ENCODE assay signal across 8 cellular contexts in the genomic region with DNA sequence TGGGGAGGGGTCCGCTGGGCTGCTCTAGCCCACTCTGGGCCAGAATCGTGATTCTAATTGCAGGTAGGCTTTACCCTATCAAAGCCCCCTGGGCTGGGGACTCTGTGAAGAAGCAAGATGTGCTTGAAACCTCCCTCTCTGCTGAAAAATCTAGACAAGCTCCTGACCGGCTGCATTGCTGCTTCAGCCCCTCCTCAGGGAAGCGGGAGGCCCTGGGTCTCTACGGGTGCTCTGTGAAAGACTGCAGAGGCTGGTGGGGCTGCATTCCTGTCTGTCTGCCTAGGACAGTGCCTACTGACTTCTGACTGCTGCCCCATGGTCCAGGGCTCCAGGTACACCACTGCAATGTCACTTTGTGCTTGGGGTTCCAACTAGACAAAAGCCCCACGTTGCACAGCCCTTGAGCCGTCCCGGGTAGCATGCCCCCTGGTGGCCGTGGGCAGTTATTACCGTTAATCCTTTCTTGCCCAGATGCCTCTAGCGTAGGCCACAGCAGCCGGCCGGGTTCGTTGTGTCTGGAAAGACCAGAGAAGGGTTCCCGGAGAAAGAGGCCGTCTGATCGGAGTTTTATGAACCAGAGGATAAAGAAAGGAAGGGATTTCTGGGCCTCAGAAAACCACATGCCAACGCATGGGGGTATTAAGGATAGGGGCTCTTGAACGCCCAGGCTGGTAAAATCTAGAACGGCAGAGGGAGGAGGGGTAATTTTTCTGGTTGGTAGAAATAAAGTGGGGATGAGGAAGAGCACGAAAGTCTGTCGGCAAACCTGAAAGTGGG. TPM values are rescaled to one million over a fixed set of nuclear protein-coding genes. Genes with fewer than 3 reads are reported as not detected.
A peak's percentile ranks its signal among the peaks of the same experiment; 100 is the strongest.
DNase-seq lines count a peak whose midpoint lies in the region; ATAC-seq, FAIRE-seq and TF ChIP-seq lines count a peak whose summit lies in the region.

No MANE protein-coding gene starts in this region.

- no peaks in the 10 kb centered on the region for H3K9me2 ChIP-seq in Karpas-422 (replicated peaks; ENCODE audit: insufficient read depth, low read length)

- in situ Hi-C loops in K562 (cut with MboI): no loop called here

- H3K9me3 ChIP-seq in CD4-positive, alpha-beta memory T cell (ENCODE audit: control insufficient read depth in 1 of 2, low read length in 2 of 2): no peaks in the 10 kb centered on the region
- H3K9me3 ChIP-seq in Karpas-422 (ENCODE audit: low read length): no peaks in the 10 kb centered on the region
- no peaks in the 10 kb centered on the region for H3K9me3 ChIP-seq in K562 (replicated peaks; ENCODE audit: control insufficient read depth, insufficient read depth, low read depth, low read length)
- H3K9me3 ChIP-seq in liver (ENCODE audit: control insufficient read depth in 4 of 4, low read length in 3 of 4): no peaks in the 10 kb centered on the region

- H3K4me2 ChIP-seq in Karpas-422 (ENCODE audit: low read depth, low read length, poor library complexity, severe bottlenecking) (no peak overlapping the region), K562 (ENCODE audit: insufficient read depth, low read length) (no peak overlapping the region; the same call in 1 of the 2 replicates)

- peak; percentile 91 for FAIRE-seq in K562 (lab: Jason Lieb, UNC)

- no peak overlapping the region for H3K27ac Mint-ChIP-seq in CD4-positive, alpha-beta memory T cell
- H3K27ac Mint-ChIP-seq in T-helper 2 cell treated with Interferon-gamma antibody and Interleukin-4, amounts not matched to agents 5 μg/mL and 100 μg/mL, for 36 hours: no peak overlapping the region

- no peaks in the 10 kb centered on the region for H3K27me3 ChIP-seq in CD4-positive, alpha-beta memory T cell (ENCODE audit: insufficient read depth, low read length)
- H3K27me3 ChIP-seq in Karpas-422 (ENCODE audit: low read length) (no peaks in the 10 kb centered on the region), K562 (ENCODE audit: control insufficient read depth in 2 of 2, insufficient read depth in 2 of 2, low read length in 2 of 2) (peaks cover 0 to 23% of the 10 kb centered on the region in 2 experiments; a peak in 2 of 5 replicates), liver (ENCODE audit: control insufficient read depth in 4 of 4, insufficient read depth in 4 of 4, low read length in 3 of 4) (no peaks in the 10 kb centered on the region)

- H3K79me2 ChIP-seq in Karpas-422 (ENCODE audit: low read length) (no peaks in the 10 kb centered on the region), K562 (ENCODE audit: control insufficient read depth, insufficient read depth, low read length) (no peaks in the 10 kb centered on the region)

- CTCF ChIA-PET in CD4-positive, alpha-beta memory T cell (lab: Charles Lee; ENCODE audit: partially characterized antibody): interaction anchor here (0.7 to 2.8 kb wide), 9 partner anchors 10 to 1128 kb away, joined by 3 to 20 read pairs (median 6); no protein-coding TSS in a partner anchor
- CTCF ChIA-PET in K562 (lab: Yijun Ruan, JAX; ENCODE audit: low intra/inter-chr PET ratio): no interaction called here

- H3K4me1 ChIP-seq in CD4-positive, alpha-beta memory T cell (ENCODE audit: insufficient read depth, low read length): no peaks in the 10 kb centered on the region
- H3K4me1 ChIP-seq in Karpas-422 (ENCODE audit: low read length) (no peaks in the 10 kb centered on the region), K562 (replicated peaks in 1 of 2; ENCODE audit: control insufficient read depth in 2 of 2, insufficient read depth in 2 of 2, low read length in 2 of 2) (peaks cover 3 to 17% of the 10 kb centered on the region in 2 experiments; a peak in 3 of 5 replicates), liver (ENCODE audit: control insufficient read depth in 4 of 4, insufficient read depth in 4 of 4, low read length in 3 of 4) (no peaks in the 10 kb centered on the region)

- TF ChIP-seq EP300 in K562 (IDR thresholded peaks at IDR 0.05; ENCODE audit: low read length): no peak

- no peak overlapping the region for H3K4me3 ChIP-seq in CD4-positive, alpha-beta memory T cell (ENCODE audit: low read length in 2 of 2)
- H3K4me3 ChIP-seq in Karpas-422 (ENCODE audit: low read length): no peak overlapping the region
- H3K4me3 ChIP-seq in K562: no peak overlapping the region
- no peak overlapping the region for H3K4me3 ChIP-seq in liver (ENCODE audit: low read depth in 1 of 3, low read length in 3 of 3)

- H3K27me3 Mint-ChIP-seq in CD4-positive, alpha-beta memory T cell: peaks cover 0 to 2% of the 10 kb centered on the region in 2 donors
- H3K27me3 Mint-ChIP-seq in T-helper 2 cell treated with Interferon-gamma antibody and Interleukin-4, amounts not matched to agents 5 μg/mL and 100 μg/mL, for 36 hours (ENCODE audit: low read depth): no peaks in the 10 kb centered on the region

- no peaks in the 10 kb centered on the region for H3K4me1 Mint-ChIP-seq in CD4-positive, alpha-beta memory T cell
- no peaks in the 10 kb centered on the region for H3K4me1 Mint-ChIP-seq in T-helper 2 cell treated with Interferon-gamma antibody and Interleukin-4, amounts not matched to agents 5 μg/mL and 100 μg/mL, for 36 hours (ENCODE audit: low read depth)

- TF ChIP-seq CTCF in K562 (IDR thresholded peaks at IDR 0.05 in 2 of 3, conservative IDR thresholded peaks at IDR 0.05 in 1 of 3; ENCODE audit: insufficient read depth in 2 of 3, low read depth in 1 of 3, low read length in 3 of 3) (peak; percentile 81 to 90 (median 86)), liver (IDR thresholded peaks at IDR 0.05; ENCODE audit: low read depth, low read length, missing input control) (peak; percentile 62)

- H2AFZ ChIP-seq in Karpas-422 (ENCODE audit: low read length) (no peak overlapping the region), K562 (ENCODE audit: low read depth, low read length) (peak overlapping the region; percentile 58; the same call in 1 of the 2 replicates)

- POLR2A ChIA-PET in CD4-positive, alpha-beta memory T cell (lab: Charles Lee; ENCODE audit: partially characterized antibody): no interaction called here
- POLR2A ChIA-PET in K562 (lab: Yijun Ruan, JAX): interaction anchor here (0.6 kb wide), 1 partner anchor 12 kb away, joined by 3 read pairs; no protein-coding TSS in a partner anchor

- no peak overlapping the region for H3K9ac ChIP-seq in Karpas-422 (ENCODE audit: low read length)
- no peak overlapping the region for H3K9ac ChIP-seq in K562 (ENCODE audit: insufficient read depth in 1 of 2, low read depth in 2 of 2, low read length in 2 of 2)
- H3K9ac ChIP-seq in liver (ENCODE audit: low read depth in 1 of 2, low read length in 2 of 2): no peak overlapping the region

- intact Hi-C loops in CD4-positive, alpha-beta memory T cell (cut with micrococcal nuclease): no loop called here
- intact Hi-C loops in K562 (cut with micrococcal nuclease): loop anchor here (1.0 kb wide), 3 partner anchors 146 to 292 kb away; no protein-coding TSS in a partner anchor

- ATAC-seq in GM19328 (IDR thresholded peaks at IDR 0.05; ENCODE audit: unreplicated experiment) (peak; percentile 79), K562 (peak; percentile 95), HG03280 (IDR thresholded peaks at IDR 0.05; ENCODE audit: unreplicated experiment) (no peak)

- TF ChIP-seq POLR2A in K562 (conservative IDR thresholded peaks at IDR 0.05): no peak

- H3K27ac ChIP-seq in CD4-positive, alpha-beta memory T cell (ENCODE audit: low read depth, low read length): no peak overlapping the region
- no peak overlapping the region for H3K27ac ChIP-seq in Karpas-422 (ENCODE audit: low read length)
- no peak overlapping the region for H3K27ac ChIP-seq in K562 (ENCODE audit: extremely low read depth, low read depth, low read length)
- no peak overlapping the region for H3K27ac ChIP-seq in liver (ENCODE audit: low read depth in 1 of 2, low read length in 2 of 2)

- H4K20me1 ChIP-seq in Karpas-422 (ENCODE audit: insufficient read depth, low read depth, low read length) (no peaks in the 10 kb centered on the region), K562 (replicated peaks; ENCODE audit: control insufficient read depth, insufficient read depth, low read length) (0 out of 2 replicates have a peak, but pooled peaks cover 6% of the 10 kb centered on the region)

- TF ChIP-seq RAD21 in K562 (CRISPR knock-in tag; conservative IDR thresholded peaks at IDR 0.05 in 1 of 2, IDR thresholded peaks at IDR 0.05 in 1 of 2) (peak; percentile 40 to 61), liver (IDR thresholded peaks at IDR 0.05) (peak; percentile 59 to 80)

- peak in 4 of 5 donors; percentile 17 to 36 (median 27) for DNase-seq in CD4-positive, alpha-beta memory T cell
- DNase-seq in Karpas-422 (peak; percentile 86), K562 (ENCODE audit: extremely low read depth in 1 of 4, low spot score in 3 of 4) (peak; percentile 64 to 79 (median 73))
- DNase-seq in T-helper 2 cell treated with Interferon-gamma antibody and Interleukin-4, amounts not matched to agents 5 μg/mL and 100 μg/mL, for 36 hours (ENCODE audit: low spot score): peak; percentile 19
- DNase-seq in stimulated activated CD8-positive, alpha-beta memory T cell treated with anti-CD3 and anti-CD28 coated beads, Interleukin-2, amount 100 ng/mL, for 48 hours (ENCODE audit: low read depth in 2 of 2): peak; percentile 35 to 39

- no peak overlapping the region for H3K4me3 Mint-ChIP-seq in CD4-positive, alpha-beta memory T cell
- no peak overlapping the region for H3K4me3 Mint-ChIP-seq in T-helper 2 cell treated with Interferon-gamma antibody and Interleukin-4, amounts not matched to agents 5 μg/mL and 100 μg/mL, for 36 hours

- H3K36me3 Mint-ChIP-seq in CD4-positive, alpha-beta memory T cell: no peaks in the 10 kb centered on the region
- no peaks in the 10 kb centered on the region for H3K36me3 Mint-ChIP-seq in T-helper 2 cell treated with Interferon-gamma antibody and Interleukin-4, amounts not matched to agents 5 μg/mL and 100 μg/mL, for 36 hours (ENCODE audit: low read depth)

- H3K36me3 ChIP-seq in CD4-positive, alpha-beta memory T cell (ENCODE audit: insufficient read depth, low read length): no peaks in the 10 kb centered on the region
- H3K36me3 ChIP-seq in Karpas-422 (ENCODE audit: insufficient read depth, low read length) (no peaks in the 10 kb centered on the region), K562 (ENCODE audit: control insufficient read depth, insufficient read depth, low read length) (no peaks in the 10 kb centered on the region), liver (ENCODE audit: control insufficient read depth in 4 of 4, insufficient read depth in 3 of 4, low read depth in 1 of 4, low read length in 3 of 4) (no peaks in the 10 kb centered on the region)

- WGBS in K562 (ENCODE audit: insufficient coverage, low coverage, missing lambda C conversion rate): 14% methylated on average over 21 of the region's 22 CpGs
- 69% methylated on average over 22 of the region's 22 CpGs for WGBS in liver

- BruUV-seq in K562 (replicated peaks; lab: Mats Ljungman, UMichigan): no TSS peak

- H3K9me3 Mint-ChIP-seq in CD4-positive, alpha-beta memory T cell: no peaks in the 10 kb centered on the region
- H3K9me3 Mint-ChIP-seq in T-helper 2 cell treated with Interferon-gamma antibody and Interleukin-4, amounts not matched to agents 5 μg/mL and 100 μg/mL, for 36 hours: no peaks in the 10 kb centered on the region

- no peaks in the 10 kb centered on the region for H3K9me1 ChIP-seq in K562 (ENCODE audit: control insufficient read depth, insufficient read depth, low read length)

RNA-seq across cellular contexts. Expression of gene C1QL2, which starts 15.9 kb away (rescaled TPM):
- not detected for total RNA-seq in CD4-positive, alpha-beta memory T cell
- not detected for polyA plus RNA-seq in CD4-positive, alpha-beta memory T cell
- total RNA-seq in Karpas-422 (2014; rRNA removed; shearing (Covaris generic); ENCODE audit: low replicate concordance): not detected in 2 replicates
- total RNA-seq in K562 (2011; cell fraction: chromatin; rRNA removed; ENCODE audit: low replicate concordance): not detected in 2 replicates
- total RNA-seq in K562 (2011; cell fraction: nucleolus; rRNA removed): not detected in 2 replicates
- total RNA-seq in K562 (2011; cell fraction: nucleoplasm; rRNA removed): not detected in 2 replicates
- total RNA-seq in K562 (2014; rRNA removed): not detected in 2 replicates
- total RNA-seq in K562 (2014; rRNA removed; fragmentation: Illumina TruSeq; extraction: Trizol): not detected in 2 replicates
- total RNA-seq in K562 (2015; rRNA removed; fragmentation: Illumina TruSeq; extraction: Trizol): not detected in 2 replicates
- total RNA-seq in K562 (2021): not detected in 2 replicates
- not detected in 2 replicates for polyA plus RNA-seq in K562 (2011; rRNA removed)
- not detected in 2 replicates for polyA plus RNA-seq in K562 (2011; cell fraction: cytosol; rRNA removed)
- polyA plus RNA-seq in K562 (2011; cell fraction: nucleus; rRNA removed): not detected in 2 replicates
- not detected in 2 replicates for polyA plus RNA-seq in K562 (2012)
- not detected in 2 replicates for polyA plus RNA-seq in K562 (2014; fragmentation: Illumina TruSeq; extraction: Trizol)
- not detected for polyA plus RNA-seq in K562 (2014; fragmentation: Nextera tagmentation; extraction: Ambion mirVana)
- polyA plus RNA-seq in K562 (2014; rRNA removed): not detected in 2 replicates
- polyA minus RNA-seq in K562 (2011; rRNA and poly(A)+ RNA removed): not detected in 2 replicates
- polyA minus RNA-seq in K562 (2011; cell fraction: cytosol; rRNA and poly(A)+ RNA removed): not detected in 2 replicates
- polyA minus RNA-seq in K562 (2011; cell fraction: nucleus; rRNA and poly(A)+ RNA removed): not detected in 2 replicates
- total RNA-seq in liver: not detected
- polyA plus RNA-seq in liver: not detected

RNA-seq across cellular contexts. Expression of gene STEAP3, which starts 49.2 kb away (rescaled TPM):
- under 1 TPM in 1 of 2 experiments, not detected in 1; 0.32 TPM for total RNA-seq in CD4-positive, alpha-beta memory T cell
- polyA plus RNA-seq in CD4-positive, alpha-beta memory T cell: not detected
- total RNA-seq in Karpas-422 (2014; rRNA removed; shearing (Covaris generic); ENCODE audit: low replicate concordance): not detected in 2 replicates
- total RNA-seq in K562 (2011; cell fraction: chromatin; rRNA removed; ENCODE audit: low replicate concordance): 18.0 and 37.0 TPM in 2 replicates
- total RNA-seq in K562 (2011; cell fraction: nucleolus; rRNA removed): 43.3 and 45.4 TPM in 2 replicates
- total RNA-seq in K562 (2011; cell fraction: nucleoplasm; rRNA removed): 33.7 and 37.0 TPM in 2 replicates
- 15.6 and 23.7 TPM in 2 replicates for total RNA-seq in K562 (2014; rRNA removed)
- total RNA-seq in K562 (2014; rRNA removed; fragmentation: Illumina TruSeq; extraction: Trizol): 8.2 and 9.0 TPM in 2 replicates
- 8.5 and 8.6 TPM in 2 replicates for total RNA-seq in K562 (2015; rRNA removed; fragmentation: Illumina TruSeq; extraction: Trizol)
- total RNA-seq in K562 (2021): 29.8 and 31.6 TPM in 2 replicates
- polyA plus RNA-seq in K562 (2011; rRNA removed): 7.7 and 11.7 TPM in 2 replicates
- 7.0 and 19.8 TPM in 2 replicates for polyA plus RNA-seq in K562 (2011; cell fraction: cytosol; rRNA removed)
- 14.1 and 32.9 TPM in 2 replicates for polyA plus RNA-seq in K562 (2011; cell fraction: nucleus; rRNA removed)
- 14.0 and 22.8 TPM in 2 replicates for polyA plus RNA-seq in K562 (2012)
- polyA plus RNA-seq in K562 (2014; fragmentation: Illumina TruSeq; extraction: Trizol): 18.2 and 22.3 TPM in 2 replicates
- 1 to 10 TPM; 1.8 to 3.0 TPM for polyA plus RNA-seq in K562 (2014; fragmentation: Nextera tagmentation; extraction: Ambion mirVana)
- polyA plus RNA-seq in K562 (2014; rRNA removed): 12.7 and 12.8 TPM in 2 replicates
- polyA minus RNA-seq in K562 (2011; rRNA and poly(A)+ RNA removed): 8.4 and 10.0 TPM in 2 replicates
- polyA minus RNA-seq in K562 (2011; cell fraction: cytosol; rRNA and poly(A)+ RNA removed): 13.9 and 18.9 TPM in 2 replicates
- polyA minus RNA-seq in K562 (2011; cell fraction: nucleus; rRNA and poly(A)+ RNA removed): 8.2 and 11.4 TPM in 2 replicates
- 100 to 1,000 TPM in 1 of 2 donors, 10 to 100 TPM in 1; 44.4 to 153 TPM for total RNA-seq in liver
- 100 to 1,000 TPM in 1 of 2 donors, 10 to 100 TPM in 1; 73.5 to 158 TPM for polyA plus RNA-seq in liver

Comparison
In these comparisons a context has a peak if more than half of its experiments do, and no peak if none do; other contexts are left out.
1. DNase-seq: peak in every context shown above with its lines; median percentile 86 in Karpas-422; 73 in K562; 37 in stimulated activated CD8-positive, alpha-beta memory T cell treated with anti-CD3 and anti-CD28 coated beads, Interleukin-2, amount 100 ng/mL, for 48 hours; 27 in CD4-positive, alpha-beta memory T cell; 19 in T-helper 2 cell treated with Interferon-gamma antibody and Interleukin-4, amounts not matched to agents 5 μg/mL and 100 μg/mL, for 36 hours.